In the genomic region with DNA sequence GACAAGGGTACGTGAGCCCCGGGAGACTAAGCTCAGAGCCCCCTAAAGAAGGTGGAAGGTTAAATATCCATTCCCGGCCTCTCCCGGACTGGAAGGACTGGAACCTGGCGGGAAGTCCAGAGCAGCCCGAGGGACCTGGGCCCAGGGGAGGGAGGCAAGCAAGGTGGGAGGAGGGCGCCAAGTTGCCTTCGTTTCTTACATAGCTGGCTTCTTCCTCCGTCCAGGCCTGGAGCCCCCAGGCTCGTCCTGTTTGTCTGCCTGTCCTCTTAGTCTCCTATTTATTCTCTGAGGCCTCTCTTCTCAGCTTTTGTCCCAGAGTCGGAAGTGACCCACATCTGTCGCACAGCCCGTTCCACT, we compare ENCODE assay signal across 8 cellular contexts.
DNase-seq lines count a peak whose midpoint lies in the region; ATAC-seq and TF ChIP-seq lines count a peak whose summit lies in the region.

No MANE protein-coding gene starts in this region.

- TF ChIP-seq CTCF in NB4 (IDR thresholded peaks at IDR 0.05; ENCODE audit: low read depth, low read length) = no peak

- peaks cover 9% of the 10 kb centered on the region for H3K36me3 Mint-ChIP-seq in central memory CD8-positive, alpha-beta T cell (ENCODE audit: insufficient read depth)

- DNase-seq in ELF-1 (ENCODE audit: low read depth, low spot score) (peak; percentile 61), NB4 (ENCODE audit: low read depth) (no peak), NCI-H526 (lab: John Stamatoyannopoulos, UW) (no peak), EL (no peak), NCI-H774 (lab: John Stamatoyannopoulos, UW) (no peak)
- DNase-seq in central memory CD8-positive, alpha-beta T cell (ENCODE audit: low spot score in 2 of 2) = no peak

- peak overlapping the region; percentile 99 for H3K27ac ChIP-seq in mucosa of rectum (ENCODE audit: low read depth in 2 of 2, low read length in 2 of 2)

- H3K9me3 ChIP-seq in mucosa of rectum (ENCODE audit: control insufficient read depth in 2 of 2, low read length in 2 of 2) = no peaks in the 10 kb centered on the region

- H3K9ac ChIP-seq in mucosa of rectum (ENCODE audit: low read depth in 1 of 2, low read length in 2 of 2) = peak overlapping the region; percentile 93 to 98

- H3K4me1 ChIP-seq in mucosa of rectum (ENCODE audit: control insufficient read depth in 2 of 2, insufficient read depth in 2 of 2, low read length in 2 of 2) = peaks cover 13 to 29% of the 10 kb centered on the region in 2 donors

- H3K36me3 ChIP-seq in mucosa of rectum (ENCODE audit: control insufficient read depth in 2 of 2, insufficient read depth in 2 of 2, low read length in 2 of 2) = peaks cover 19 to 22% of the 10 kb centered on the region in 2 donors

- no peaks in the 10 kb centered on the region for H3K27me3 ChIP-seq in mucosa of rectum (ENCODE audit: control insufficient read depth in 2 of 2, insufficient read depth in 2 of 2, low read length in 2 of 2)

- TF ChIP-seq POLR2A in NB4 (IDR thresholded peaks at IDR 0.05; ENCODE audit: extremely low read depth, insufficient read length) = no peak

- no peak for ATAC-seq in central memory CD8-positive, alpha-beta T cell (replicated peaks; ENCODE audit: extremely low read depth, poor library complexity, severe bottlenecking)
- ATAC-seq in HG03280 (IDR thresholded peaks at IDR 0.05; ENCODE audit: unreplicated experiment) = no peak

- H3K4me3 Mint-ChIP-seq in central memory CD8-positive, alpha-beta T cell = peak overlapping the region; percentile 94

- H3K4me1 Mint-ChIP-seq in central memory CD8-positive, alpha-beta T cell = peaks cover 42% of the 10 kb centered on the region

- peak overlapping the region; percentile 92 for H3K4me3 ChIP-seq in NB4 (ENCODE audit: low read depth, low read length)
- H3K4me3 ChIP-seq in mucosa of rectum (ENCODE audit: low read length in 2 of 2) = peak overlapping the region; percentile 85 to 92

- no peaks in the 10 kb centered on the region for H3K27me3 Mint-ChIP-seq in central memory CD8-positive, alpha-beta T cell

- H3K9me3 Mint-ChIP-seq in central memory CD8-positive, alpha-beta T cell = no peaks in the 10 kb centered on the region

- peak overlapping the region; percentile 96 for H3K27ac Mint-ChIP-seq in central memory CD8-positive, alpha-beta T cell (ENCODE audit: low read depth)
